ENCODE assay signal across 1 cellular context in genomic region chr9:27943544-27943943, GRCh38.
TF ChIP-seq lines count a peak whose summit lies in the region.

No MANE protein-coding gene starts in this region.

TF ChIP-seq in GM23338, 12 proteins besides CTCF, POLR2A, EP300 and RAD21 (continued from another document):
- TF ChIP-seq, protein P1, sequence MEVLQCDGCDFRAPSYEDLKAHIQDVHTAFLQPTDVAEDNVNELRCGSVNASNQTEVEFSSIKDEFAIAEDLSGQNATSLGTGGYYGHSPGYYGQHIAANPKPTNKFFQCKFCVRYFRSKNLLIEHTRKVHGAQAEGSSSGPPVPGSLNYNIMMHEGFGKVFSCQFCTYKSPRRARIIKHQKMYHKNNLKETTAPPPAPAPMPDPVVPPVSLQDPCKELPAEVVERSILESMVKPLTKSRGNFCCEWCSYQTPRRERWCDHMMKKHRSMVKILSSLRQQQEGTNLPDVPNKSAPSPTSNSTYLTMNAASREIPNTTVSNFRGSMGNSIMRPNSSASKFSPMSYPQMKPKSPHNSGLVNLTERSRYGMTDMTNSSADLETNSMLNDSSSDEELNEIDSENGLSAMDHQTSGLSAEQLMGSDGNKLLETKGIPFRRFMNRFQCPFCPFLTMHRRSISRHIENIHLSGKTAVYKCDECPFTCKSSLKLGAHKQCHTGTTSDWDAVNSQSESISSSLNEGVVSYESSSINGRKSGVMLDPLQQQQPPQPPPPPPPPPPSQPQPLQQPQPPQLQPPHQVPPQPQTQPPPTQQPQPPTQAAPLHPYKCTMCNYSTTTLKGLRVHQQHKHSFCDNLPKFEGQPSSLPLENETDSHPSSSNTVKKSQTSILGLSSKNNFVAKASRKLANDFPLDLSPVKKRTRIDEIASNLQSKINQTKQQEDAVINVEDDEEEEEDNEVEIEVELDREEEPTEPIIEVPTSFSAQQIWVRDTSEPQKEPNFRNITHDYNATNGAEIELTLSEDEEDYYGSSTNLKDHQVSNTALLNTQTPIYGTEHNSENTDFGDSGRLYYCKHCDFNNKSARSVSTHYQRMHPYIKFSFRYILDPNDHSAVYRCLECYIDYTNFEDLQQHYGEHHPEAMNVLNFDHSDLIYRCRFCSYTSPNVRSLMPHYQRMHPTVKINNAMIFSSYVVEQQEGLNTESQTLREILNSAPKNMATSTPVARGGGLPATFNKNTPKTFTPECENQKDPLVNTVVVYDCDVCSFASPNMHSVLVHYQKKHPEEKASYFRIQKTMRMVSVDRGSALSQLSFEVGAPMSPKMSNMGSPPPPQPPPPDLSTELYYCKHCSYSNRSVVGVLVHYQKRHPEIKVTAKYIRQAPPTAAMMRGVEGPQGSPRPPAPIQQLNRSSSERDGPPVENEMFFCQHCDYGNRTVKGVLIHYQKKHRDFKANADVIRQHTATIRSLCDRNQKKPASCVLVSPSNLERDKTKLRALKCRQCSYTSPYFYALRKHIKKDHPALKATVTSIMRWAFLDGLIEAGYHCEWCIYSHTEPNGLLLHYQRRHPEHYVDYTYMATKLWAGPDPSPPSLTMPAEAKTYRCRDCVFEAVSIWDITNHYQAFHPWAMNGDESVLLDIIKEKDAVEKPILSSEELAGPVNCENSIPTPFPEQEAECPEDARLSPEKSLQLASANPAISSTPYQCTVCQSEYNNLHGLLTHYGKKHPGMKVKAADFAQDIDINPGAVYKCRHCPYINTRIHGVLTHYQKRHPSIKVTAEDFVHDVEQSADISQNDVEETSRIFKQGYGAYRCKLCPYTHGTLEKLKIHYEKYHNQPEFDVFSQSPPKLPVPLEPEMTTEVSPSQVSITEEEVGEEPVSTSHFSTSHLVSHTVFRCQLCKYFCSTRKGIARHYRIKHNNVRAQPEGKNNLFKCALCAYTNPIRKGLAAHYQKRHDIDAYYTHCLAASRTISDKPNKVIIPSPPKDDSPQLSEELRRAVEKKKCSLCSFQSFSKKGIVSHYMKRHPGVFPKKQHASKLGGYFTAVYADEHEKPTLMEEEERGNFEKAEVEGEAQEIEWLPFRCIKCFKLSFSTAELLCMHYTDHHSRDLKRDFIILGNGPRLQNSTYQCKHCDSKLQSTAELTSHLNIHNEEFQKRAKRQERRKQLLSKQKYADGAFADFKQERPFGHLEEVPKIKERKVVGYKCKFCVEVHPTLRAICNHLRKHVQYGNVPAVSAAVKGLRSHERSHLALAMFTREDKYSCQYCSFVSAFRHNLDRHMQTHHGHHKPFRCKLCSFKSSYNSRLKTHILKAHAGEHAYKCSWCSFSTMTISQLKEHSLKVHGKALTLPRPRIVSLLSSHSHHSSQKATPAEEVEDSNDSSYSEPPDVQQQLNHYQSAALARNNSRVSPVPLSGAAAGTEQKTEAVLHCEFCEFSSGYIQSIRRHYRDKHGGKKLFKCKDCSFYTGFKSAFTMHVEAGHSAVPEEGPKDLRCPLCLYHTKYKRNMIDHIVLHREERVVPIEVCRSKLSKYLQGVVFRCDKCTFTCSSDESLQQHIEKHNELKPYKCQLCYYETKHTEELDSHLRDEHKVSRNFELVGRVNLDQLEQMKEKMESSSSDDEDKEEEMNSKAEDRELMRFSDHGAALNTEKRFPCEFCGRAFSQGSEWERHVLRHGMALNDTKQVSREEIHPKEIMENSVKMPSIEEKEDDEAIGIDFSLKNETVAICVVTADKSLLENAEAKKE (CRISPR knock-in tag; IDR thresholded peaks at IDR 0.05) = peak; percentile 14; the same call in 1 of the 2 replicates
TF ChIP-seq in GM23338: peak in this region for 1.
